In the genomic region with DNA sequence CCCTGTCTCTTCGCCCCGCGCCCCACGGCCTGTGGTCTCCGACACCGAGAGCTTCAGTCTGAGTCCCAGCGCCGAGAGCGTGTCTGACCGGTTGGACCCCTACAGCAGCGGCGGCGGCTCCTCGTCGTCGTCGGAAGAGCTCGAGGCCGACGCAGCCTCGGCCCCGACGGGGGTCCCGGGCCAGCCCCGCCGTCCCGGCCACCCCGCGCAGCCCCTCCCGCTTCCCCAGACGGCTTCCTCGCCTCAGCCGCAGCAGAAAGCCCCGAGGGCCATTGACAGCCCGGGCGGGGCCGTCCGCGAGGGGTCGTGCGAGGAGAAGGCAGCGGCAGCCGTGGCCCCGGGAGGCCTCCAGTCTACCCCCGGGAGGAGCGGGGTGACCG, we compare ENCODE assay signal across 8 cellular contexts. TPM values are rescaled to one million over a fixed set of nuclear protein-coding genes. Genes with fewer than 3 reads are reported as not detected.
DNase-seq lines count a peak whose midpoint lies in the region; ATAC-seq and TF ChIP-seq lines count a peak whose summit lies in the region.

No MANE protein-coding gene starts in this region.

- H3K4me3 Mint-ChIP-seq in CD4-positive, CD25-positive, alpha-beta regulatory T cell, result peak overlapping the region in 3 of 4 donors; percentile 54 to 92 (median 61)
- H3K4me3 Mint-ChIP-seq in activated T-helper 2 cell treated with anti-CD3 and anti-CD28 coated beads, Interferon-gamma antibody, Interleukin-2, Interleukin-4, amounts not matched to agents 10 μg/mL and 5 μg/mL and 100 μg/mL, durations not matched to agents 14 hours and 24 hours and 36 hours (ENCODE audit: low read depth), result peak overlapping the region; percentile 80
- H3K4me3 Mint-ChIP-seq in nephron progenitor cell, result peak overlapping the region; percentile 91

- peaks cover 18 to 52% (median 40%) of the 10 kb centered on the region in 4 donors for H3K4me1 Mint-ChIP-seq in CD4-positive, CD25-positive, alpha-beta regulatory T cell
- H3K4me1 Mint-ChIP-seq in activated T-helper 2 cell treated with anti-CD3 and anti-CD28 coated beads, Interferon-gamma antibody, Interleukin-2, Interleukin-4, amounts not matched to agents 10 μg/mL and 5 μg/mL and 100 μg/mL, durations not matched to agents 14 hours and 24 hours and 36 hours (ENCODE audit: low read depth), result peaks cover 43% of the 10 kb centered on the region
- H3K4me1 Mint-ChIP-seq in nephron progenitor cell, result peaks cover 65% of the 10 kb centered on the region

- H3K4me1 ChIP-seq in CD4-positive, CD25-positive, alpha-beta regulatory T cell (ENCODE audit: control insufficient read depth, insufficient read depth, low read length, poor library complexity, severe bottlenecking), result peaks cover 36% of the 10 kb centered on the region
- peaks cover 21% of the 10 kb centered on the region for H3K4me1 ChIP-seq in foreskin keratinocyte

- H3K27ac ChIP-seq in CD4-positive, CD25-positive, alpha-beta regulatory T cell (ENCODE audit: insufficient read depth, low read length, poor library complexity, severe bottlenecking), result peak overlapping the region; percentile 58
- no peak overlapping the region for H3K27ac ChIP-seq in foreskin keratinocyte

- H3K27ac Mint-ChIP-seq in CD4-positive, CD25-positive, alpha-beta regulatory T cell, result peak overlapping the region in 1 of 3 donors; percentile 86
- no peak overlapping the region for H3K27ac Mint-ChIP-seq in activated T-helper 2 cell treated with anti-CD3 and anti-CD28 coated beads, Interferon-gamma antibody, Interleukin-2, Interleukin-4, amounts not matched to agents 10 μg/mL and 5 μg/mL and 100 μg/mL, durations not matched to agents 14 hours and 24 hours and 36 hours
- no peak overlapping the region for H3K27ac Mint-ChIP-seq in nephron progenitor cell

- no peaks in the 10 kb centered on the region for H3K36me3 ChIP-seq in CD4-positive, CD25-positive, alpha-beta regulatory T cell (ENCODE audit: control insufficient read depth, insufficient read depth, low read length)

- TF ChIP-seq CTCF in foreskin keratinocyte (conservative IDR thresholded peaks at IDR 0.05) (peak; percentile 38), nephron progenitor cell (IDR thresholded peaks at IDR 0.05) (no peak)

- peaks cover 0 to 5% (median 0%) of the 10 kb centered on the region in 7 donors for H3K9me3 Mint-ChIP-seq in CD4-positive, CD25-positive, alpha-beta regulatory T cell
- H3K9me3 Mint-ChIP-seq in activated T-helper 2 cell treated with anti-CD3 and anti-CD28 coated beads, Interferon-gamma antibody, Interleukin-2, Interleukin-4, amounts not matched to agents 10 μg/mL and 5 μg/mL and 100 μg/mL, durations not matched to agents 14 hours and 24 hours and 36 hours, result no peaks in the 10 kb centered on the region
- no peaks in the 10 kb centered on the region for H3K9me3 Mint-ChIP-seq in nephron progenitor cell

- intact Hi-C loops in activated T-helper 2 cell treated with anti-CD3 and anti-CD28 coated beads, Interferon-gamma antibody, Interleukin-2, Interleukin-4, amounts not matched to agents 10 μg/mL and 5 μg/mL and 100 μg/mL, durations not matched to agents 14 hours and 24 hours and 36 hours (cut with micrococcal nuclease), result loop anchor here (1.0 to 10.0 kb wide), 4 partner anchors 55 to 706 kb away; partner anchors contain the start of genes BCL2 and VPS4B

- no peak overlapping the region for H3K4me3 ChIP-seq in CD4-positive, CD25-positive, alpha-beta regulatory T cell (ENCODE audit: low read depth, low read length)

- no peaks in the 10 kb centered on the region for H3K9me3 ChIP-seq in CD4-positive, CD25-positive, alpha-beta regulatory T cell (ENCODE audit: control insufficient read depth in 2 of 2, low read length in 2 of 2)

- DNase-seq in CD4-positive, CD25-positive, alpha-beta regulatory T cell, result peak; percentile 44 to 50 (median 50)
- peak; percentile 21 to 38 for DNase-seq in NCI-H1930 (lab: John Stamatoyannopoulos, UW)
- peak; percentile 32 for DNase-seq in activated T-helper 2 cell treated with anti-CD3 and anti-CD28 coated beads, Interferon-gamma antibody, Interleukin-2, Interleukin-4, amounts not matched to agents 10 μg/mL and 5 μg/mL and 100 μg/mL, durations not matched to agents 14 hours and 24 hours and 36 hours (ENCODE audit: low spot score)
- no peak for DNase-seq in foreskin keratinocyte
- peak; percentile 69 for DNase-seq in nephron progenitor cell
- DNase-seq in NCI-H187 treated with DMSO at 0.1 percent for 48 hours (lab: John Stamatoyannopoulos, UW), result no peak
- no peak for DNase-seq in pons (ENCODE audit: low spot score)

- no peak for ATAC-seq in CD4-positive, CD25-positive, alpha-beta regulatory T cell (ENCODE audit: low read depth in 2 of 2)
- ATAC-seq in GM19463 (IDR thresholded peaks at IDR 0.05; ENCODE audit: unreplicated experiment) (peak; percentile 17), foreskin keratinocyte (no peak)

- H3K36me3 Mint-ChIP-seq in CD4-positive, CD25-positive, alpha-beta regulatory T cell, result no peaks in the 10 kb centered on the region
- peaks cover 16% of the 10 kb centered on the region for H3K36me3 Mint-ChIP-seq in activated T-helper 2 cell treated with anti-CD3 and anti-CD28 coated beads, Interferon-gamma antibody, Interleukin-2, Interleukin-4, amounts not matched to agents 10 μg/mL and 5 μg/mL and 100 μg/mL, durations not matched to agents 14 hours and 24 hours and 36 hours (ENCODE audit: low read depth)
- no peaks in the 10 kb centered on the region for H3K36me3 Mint-ChIP-seq in nephron progenitor cell (ENCODE audit: low read depth)

- no peaks in the 10 kb centered on the region for H3K27me3 ChIP-seq in CD4-positive, CD25-positive, alpha-beta regulatory T cell (ENCODE audit: control insufficient read depth, insufficient read depth, low read length)
- H3K27me3 ChIP-seq in foreskin keratinocyte, result no peaks in the 10 kb centered on the region

- H3K27me3 Mint-ChIP-seq in CD4-positive, CD25-positive, alpha-beta regulatory T cell, result peaks cover 9% of the 10 kb centered on the region
- peaks cover 2% of the 10 kb centered on the region for H3K27me3 Mint-ChIP-seq in activated T-helper 2 cell treated with anti-CD3 and anti-CD28 coated beads, Interferon-gamma antibody, Interleukin-2, Interleukin-4, amounts not matched to agents 10 μg/mL and 5 μg/mL and 100 μg/mL, durations not matched to agents 14 hours and 24 hours and 36 hours (ENCODE audit: low read depth)
- peaks cover 2% of the 10 kb centered on the region for H3K27me3 Mint-ChIP-seq in nephron progenitor cell (ENCODE audit: low read depth, poor library complexity)

RNA-seq across cellular contexts. Expression of gene PHLPP1, which starts 1.3 kb away (rescaled TPM):
- 20.3 TPM for total RNA-seq in CD4-positive, CD25-positive, alpha-beta regulatory T cell
- polyA plus RNA-seq in CD4-positive, CD25-positive, alpha-beta regulatory T cell, result under 1 TPM; 0.27 to 0.57 (median 0.52) TPM
- total RNA-seq in activated T-helper 2 cell treated with anti-CD3 and anti-CD28 coated beads, Interferon-gamma antibody, Interleukin-2, Interleukin-4, amounts not matched to agents 10 μg/mL and 5 μg/mL and 100 μg/mL, durations not matched to agents 14 hours and 24 hours and 36 hours, result 31.1 and 31.8 TPM in 2 replicates
- total RNA-seq in foreskin keratinocyte, result 9.5 and 10.3 TPM in 2 replicates
- 3.1 and 3.6 TPM in 2 replicates for polyA plus RNA-seq in foreskin keratinocyte

Comparison
In these comparisons a context has a peak if more than half of its experiments do, and no peak if none do; other contexts are left out.
1. DNase-seq: peak in CD4-positive, CD25-positive, alpha-beta regulatory T cell (3 of 3), NCI-H1930 (2 of 2), activated T-helper 2 cell treated with anti-CD3 and anti-CD28 coated beads, Interferon-gamma antibody, Interleukin-2, Interleukin-4, amounts not matched to agents 10 μg/mL and 5 μg/mL and 100 μg/mL, durations not matched to agents 14 hours and 24 hours and 36 hours (single experiment) and nephron progenitor cell (single experiment); none in foreskin keratinocyte (0 of 2), NCI-H187 treated with DMSO at 0.1 percent for 48 hours (single experiment) and pons (single experiment).
2. Peak in every context shown above with its lines, with median percentiles within 50 percentile points of each other: H3K4me3 Mint-ChIP-seq.